In the genomic region with DNA sequence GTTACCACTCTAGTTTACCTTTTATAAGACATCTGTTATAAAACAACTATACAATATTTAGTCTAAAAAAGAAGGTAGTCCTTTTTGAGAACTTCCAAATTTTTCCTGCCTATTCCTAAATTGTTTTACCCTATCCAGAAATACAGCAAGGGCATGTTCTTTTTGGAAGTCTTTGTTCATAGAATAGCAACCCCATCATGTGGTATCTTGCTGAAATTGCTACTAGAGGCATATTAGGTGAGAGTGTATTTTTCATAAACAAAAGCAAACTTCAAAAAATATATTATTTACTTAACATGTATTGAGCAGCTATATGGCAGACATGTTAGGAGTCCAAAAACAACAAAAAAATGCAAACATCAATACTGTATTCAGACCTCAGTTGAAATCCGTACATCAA, we compare ENCODE assay signal across 2 cellular contexts.
TF ChIP-seq lines count a peak whose summit lies in the region.

No MANE protein-coding gene starts in this region.

TF ChIP-seq in SK-N-SH, 30 proteins besides CTCF, POLR2A, EP300 and RAD21 (continued from another document):
- TF ChIP-seq, protein P1, sequence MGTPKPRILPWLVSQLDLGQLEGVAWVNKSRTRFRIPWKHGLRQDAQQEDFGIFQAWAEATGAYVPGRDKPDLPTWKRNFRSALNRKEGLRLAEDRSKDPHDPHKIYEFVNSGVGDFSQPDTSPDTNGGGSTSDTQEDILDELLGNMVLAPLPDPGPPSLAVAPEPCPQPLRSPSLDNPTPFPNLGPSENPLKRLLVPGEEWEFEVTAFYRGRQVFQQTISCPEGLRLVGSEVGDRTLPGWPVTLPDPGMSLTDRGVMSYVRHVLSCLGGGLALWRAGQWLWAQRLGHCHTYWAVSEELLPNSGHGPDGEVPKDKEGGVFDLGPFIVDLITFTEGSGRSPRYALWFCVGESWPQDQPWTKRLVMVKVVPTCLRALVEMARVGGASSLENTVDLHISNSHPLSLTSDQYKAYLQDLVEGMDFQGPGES (IDR thresholded peaks at IDR 0.05; ENCODE audit: low read depth, low read length) = no peak
- TF ChIP-seq CHD2 (IDR thresholded peaks at IDR 0.05; ENCODE audit: low read length, partially characterized antibody) = no peak
- no peak for TF ChIP-seq FOXJ3 (CRISPR knock-in tag; IDR thresholded peaks at IDR 0.05)
- TF ChIP-seq ZBTB33 (IDR thresholded peaks at IDR 0.05; ENCODE audit: borderline replicate concordance, low read depth) = no peak
- no peak for TF ChIP-seq PBX3 (IDR thresholded peaks at IDR 0.05)
- no peak for TF ChIP-seq USF1 (IDR thresholded peaks at IDR 0.05; ENCODE audit: borderline replicate concordance, low read depth)
- no peak for TF ChIP-seq ELF1 (IDR thresholded peaks at IDR 0.05)
- TF ChIP-seq RFX5 (IDR thresholded peaks at IDR 0.05; ENCODE audit: low read length) = no peak
- TF ChIP-seq TAF1 (IDR thresholded peaks at IDR 0.05; ENCODE audit: borderline replicate concordance, low read depth, low read length) = no peak

TF ChIP-seq in SK-N-SH treated with all-trans-retinoic acid at 6 μM for 48 hours, 23 proteins besides CTCF, POLR2A, EP300 and RAD21 (continued from another document):
- TF ChIP-seq POU6F1 (CRISPR knock-in tag; IDR thresholded peaks at IDR 0.05; ENCODE audit: borderline replicate concordance, low read depth) (no peak), PPARA (CRISPR knock-in tag; IDR thresholded peaks at IDR 0.05; ENCODE audit: borderline replicate concordance) (no peak), TCF4 (CRISPR knock-in tag; IDR thresholded peaks at IDR 0.05; ENCODE audit: borderline replicate concordance) (no peak), ZNF70 (CRISPR knock-in tag; IDR thresholded peaks at IDR 0.05) (no peak), PATZ1 (CRISPR knock-in tag; IDR thresholded peaks at IDR 0.05; ENCODE audit: borderline replicate concordance) (no peak), RARB (CRISPR knock-in tag; IDR thresholded peaks at IDR 0.05) (no peak), ZFP30 (CRISPR knock-in tag; IDR thresholded peaks at IDR 0.05) (no peak), OSR1 (CRISPR knock-in tag; IDR thresholded peaks at IDR 0.05) (no peak), TOX (CRISPR knock-in tag; IDR thresholded peaks at IDR 0.05; ENCODE audit: borderline replicate concordance) (no peak), ZNF565 (CRISPR knock-in tag; conservative IDR thresholded peaks at IDR 0.05; ENCODE audit: low read depth) (no peak), ESRRG (CRISPR knock-in tag; IDR thresholded peaks at IDR 0.05) (no peak), ISL1 (CRISPR knock-in tag; IDR thresholded peaks at IDR 0.05) (no peak), GLIS3 (CRISPR knock-in tag; IDR thresholded peaks at IDR 0.05) (no peak)
- TF ChIP-seq, protein P2, sequence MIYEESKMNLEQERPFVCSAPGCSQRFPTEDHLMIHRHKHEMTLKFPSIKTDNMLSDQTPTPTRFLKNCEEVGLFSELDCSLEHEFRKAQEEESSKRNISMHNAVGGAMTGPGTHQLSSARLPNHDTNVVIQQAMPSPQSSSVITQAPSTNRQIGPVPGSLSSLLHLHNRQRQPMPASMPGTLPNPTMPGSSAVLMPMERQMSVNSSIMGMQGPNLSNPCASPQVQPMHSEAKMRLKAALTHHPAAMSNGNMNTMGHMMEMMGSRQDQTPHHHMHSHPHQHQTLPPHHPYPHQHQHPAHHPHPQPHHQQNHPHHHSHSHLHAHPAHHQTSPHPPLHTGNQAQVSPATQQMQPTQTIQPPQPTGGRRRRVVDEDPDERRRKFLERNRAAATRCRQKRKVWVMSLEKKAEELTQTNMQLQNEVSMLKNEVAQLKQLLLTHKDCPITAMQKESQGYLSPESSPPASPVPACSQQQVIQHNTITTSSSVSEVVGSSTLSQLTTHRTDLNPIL (CRISPR knock-in tag; IDR thresholded peaks at IDR 0.05; ENCODE audit: low read depth) = no peak
